In the genomic region with DNA sequence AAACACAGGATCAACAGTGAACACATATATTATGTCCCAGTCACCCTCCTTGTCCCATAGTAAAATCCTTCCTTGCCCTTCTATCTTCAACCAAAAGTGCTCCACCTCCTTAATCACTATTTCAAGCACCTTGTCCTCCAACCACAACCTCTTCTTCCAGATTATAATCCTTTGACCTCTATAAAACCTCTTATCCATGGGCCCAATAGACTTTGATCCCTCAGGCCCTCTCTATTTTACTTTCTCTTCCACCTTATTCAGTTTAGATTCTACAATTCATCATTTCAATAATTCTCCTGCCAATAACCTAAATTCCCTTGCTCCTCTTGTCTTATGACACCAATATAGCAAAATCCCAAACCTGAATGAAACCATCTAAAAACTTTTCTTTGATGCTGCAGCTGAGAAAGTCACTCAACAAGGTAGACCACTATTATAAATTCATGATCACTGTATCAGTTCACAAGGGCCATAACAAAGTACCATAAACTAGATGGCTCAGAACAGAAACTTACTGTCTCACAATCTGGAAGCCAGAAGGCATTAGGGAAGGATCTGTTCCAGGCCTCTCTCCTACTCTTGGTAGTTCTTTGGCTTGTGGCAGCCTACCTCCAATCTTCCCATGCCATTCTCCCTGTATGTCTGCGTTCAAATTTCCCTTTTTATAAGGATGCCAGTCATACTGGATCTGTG, we compare ENCODE assay signal across 19 cellular contexts. TPM values are rescaled to one million over a fixed set of nuclear protein-coding genes. Genes with fewer than 3 reads are reported as not detected.
DNase-seq lines count a peak whose midpoint lies in the region; ATAC-seq, FAIRE-seq and TF ChIP-seq lines count a peak whose summit lies in the region.
"Had no signal": no experiment of that assay in that cellular context is flagged by ENCODE, and none has a peak within 500 bp of the region (broad histone marks: within the 10 kb centered on the region; RNA-seq: fewer than 3 reads in every experiment).

No MANE protein-coding gene starts in this region.

- H3K79me2 ChIP-seq in astrocyte (ENCODE audit: insufficient read depth, low read length): peaks cover 76% of the 10 kb centered on the region

- CTCF ChIA-PET in CD8-positive, alpha-beta T cell (lab: Charles Lee): no interaction called here

- TF ChIP-seq CTCF in CD8-positive, alpha-beta T cell (IDR thresholded peaks at IDR 0.05): no peak
- TF ChIP-seq CTCF in astrocyte (IDR thresholded peaks at IDR 0.05; ENCODE audit: insufficient read depth, low read depth, low read length) (no peak), nephron progenitor cell (IDR thresholded peaks at IDR 0.05) (no peak)

- peak overlapping the region; percentile 33 for H3K27ac Mint-ChIP-seq in CD8-positive, alpha-beta T cell
- H3K27ac Mint-ChIP-seq in astrocyte (ENCODE audit: unreplicated experiment) (no peak overlapping the region), nephron progenitor cell (peak overlapping the region; percentile 0)
- H3K27ac Mint-ChIP-seq: activated CD4-positive, alpha-beta T cell treated with anti-CD3 and anti-CD28 coated beads for 36 hours had no signal

- H3K4me1 ChIP-seq in CD8-positive, alpha-beta T cell (ENCODE audit: insufficient read depth, low read length): peaks cover 19% of the 10 kb centered on the region
- no peaks in the 10 kb centered on the region for H3K4me1 ChIP-seq in astrocyte (ENCODE audit: insufficient read depth, low read length)
- H3K4me1 ChIP-seq: SJSA1 had no signal

- in situ Hi-C loops in G401 (cut with HindIII; ENCODE audit: low sequenced_read_pairs): no loop called here

- no peaks in the 10 kb centered on the region for H3K9me3 ChIP-seq in CD8-positive, alpha-beta T cell (ENCODE audit: low read length)
- H3K9me3 ChIP-seq in astrocyte (ENCODE audit: insufficient read depth, low read depth, low read length): no peaks in the 10 kb centered on the region
- H3K9me3 ChIP-seq: SJSA1 had no signal

- H3K36me3 Mint-ChIP-seq in CD8-positive, alpha-beta T cell: peaks cover 16% of the 10 kb centered on the region
- no peaks in the 10 kb centered on the region for H3K36me3 Mint-ChIP-seq in astrocyte (ENCODE audit: low read depth, unreplicated experiment)
- peaks cover 21% of the 10 kb centered on the region for H3K36me3 Mint-ChIP-seq in nephron progenitor cell (ENCODE audit: low read depth)

- POLR2A ChIA-PET in CD8-positive, alpha-beta T cell (lab: Charles Lee): interaction anchor here (1.1 kb wide), 1 partner anchor 8 kb away, joined by 3 read pairs; no protein-coding TSS in a partner anchor

- no peak for DNase-seq in CD8-positive, alpha-beta T cell
- DNase-seq in GM19239 (ENCODE audit: insufficient read length, low spot score) (no peak), astrocyte (ENCODE audit: low read depth) (no peak), nephron progenitor cell (no peak), G401 (ENCODE audit: low spot score) (no peak)
- DNase-seq in stimulated activated CD4-positive, alpha-beta T cell treated with anti-CD3 and anti-CD28 coated beads, Interleukin-2, amount 100 ng/mL, for 24 hours: no peak
- DNase-seq: activated CD4-positive, alpha-beta T cell treated with anti-CD3 and anti-CD28 coated beads for 36 hours; activated CD8-positive, alpha-beta memory T cell treated with anti-CD3 and anti-CD28 coated beads, Interleukin-2, amount 50 U/mL, for 48 hours; activated naive CD4-positive, alpha-beta T cell treated with anti-CD3 and anti-CD28 coated beads, Interleukin-2, amount 50 U/mL, for 16 hours; dermis blood vessel endothelial cell; hypothalamus; midbrain; NCI-H526 treated with DMSO at 0.1 percent for 48 hours; nucleus accumbens; right cardiac atrium; substantia nigra had no signal

- peak; percentile 84 for FAIRE-seq in GM19239 (lab: Jason Lieb, UNC)
- no peak for FAIRE-seq in astrocyte (lab: Jason Lieb, UNC)

- no peaks in the 10 kb centered on the region for H3K27me3 Mint-ChIP-seq in CD8-positive, alpha-beta T cell (ENCODE audit: low read depth)
- no peaks in the 10 kb centered on the region for H3K27me3 Mint-ChIP-seq in astrocyte (ENCODE audit: low read depth, unreplicated experiment)
- H3K27me3 Mint-ChIP-seq in nephron progenitor cell (ENCODE audit: low read depth, poor library complexity): no peaks in the 10 kb centered on the region
- H3K27me3 Mint-ChIP-seq: activated CD4-positive, alpha-beta T cell treated with anti-CD3 and anti-CD28 coated beads for 36 hours had no signal

- no peak for ATAC-seq in CD8-positive, alpha-beta T cell
- ATAC-seq in HG02678 (IDR thresholded peaks at IDR 0.05; ENCODE audit: unreplicated experiment): no peak
- ATAC-seq in HG02610 (IDR thresholded peaks at IDR 0.05; ENCODE audit: unreplicated experiment): no peak
- ATAC-seq: activated CD4-positive, alpha-beta T cell treated with anti-CD3 and anti-CD28 coated beads for 36 hours; right cardiac atrium had no signal

- H3K4me2 ChIP-seq in astrocyte (ENCODE audit: low read length): no peak overlapping the region

- no peak overlapping the region for H3K4me3 Mint-ChIP-seq in CD8-positive, alpha-beta T cell
- peak overlapping the region; percentile 43 for H3K4me3 Mint-ChIP-seq in astrocyte (ENCODE audit: unreplicated experiment)
- no peak overlapping the region for H3K4me3 Mint-ChIP-seq in nephron progenitor cell
- H3K4me3 Mint-ChIP-seq: activated CD4-positive, alpha-beta T cell treated with anti-CD3 and anti-CD28 coated beads for 36 hours had no signal

- intact Hi-C loops in CD8-positive, alpha-beta T cell (cut with DNase I, micrococcal nuclease): no loop called here

- no peaks in the 10 kb centered on the region for H3K27me3 ChIP-seq in CD8-positive, alpha-beta T cell (ENCODE audit: insufficient read depth, low read length)
- H3K27me3 ChIP-seq in astrocyte (ENCODE audit: insufficient read depth, low read length): no peaks in the 10 kb centered on the region
- H3K27me3 ChIP-seq: SJSA1 had no signal

- no peak overlapping the region for H2AFZ ChIP-seq in astrocyte (ENCODE audit: low read depth, low read length)

- peaks cover 35% of the 10 kb centered on the region for H4K20me1 ChIP-seq in astrocyte (ENCODE audit: insufficient read depth, low read length)

- no peaks in the 10 kb centered on the region for H3K9me3 Mint-ChIP-seq in CD8-positive, alpha-beta T cell
- H3K9me3 Mint-ChIP-seq in astrocyte (ENCODE audit: unreplicated experiment) (no peaks in the 10 kb centered on the region), nephron progenitor cell (peaks cover 13% of the 10 kb centered on the region)

- H3K36me3 ChIP-seq in CD8-positive, alpha-beta T cell (ENCODE audit: insufficient read depth, low read length): no peaks in the 10 kb centered on the region
- no peaks in the 10 kb centered on the region for H3K36me3 ChIP-seq in astrocyte (ENCODE audit: insufficient read depth, low read length)

- H3K9ac ChIP-seq in astrocyte (ENCODE audit: low read length): no peak overlapping the region

- H3K27ac ChIP-seq in CD8-positive, alpha-beta T cell (ENCODE audit: low read depth, low read length): no peak overlapping the region
- H3K27ac ChIP-seq in astrocyte (ENCODE audit: low read depth, low read length): no peak overlapping the region
- H3K27ac ChIP-seq: SJSA1 had no signal

- H3K4me3 ChIP-seq in CD8-positive, alpha-beta T cell (ENCODE audit: low read depth, low read length): no peak overlapping the region
- H3K4me3 ChIP-seq in astrocyte (ENCODE audit: insufficient read depth, low read depth, low read length): no peak overlapping the region
- H3K4me3 ChIP-seq: SJSA1 had no signal

- peaks cover 63% of the 10 kb centered on the region for H3K4me1 Mint-ChIP-seq in CD8-positive, alpha-beta T cell (ENCODE audit: low read depth)
- H3K4me1 Mint-ChIP-seq in astrocyte (ENCODE audit: low read depth, unreplicated experiment): peaks cover 3% of the 10 kb centered on the region
- peaks cover 8% of the 10 kb centered on the region for H3K4me1 Mint-ChIP-seq in nephron progenitor cell

RNA-seq across cellular contexts. Expression of a gene that starts 24.8 kb away (rescaled TPM):
- total RNA-seq in CD8-positive, alpha-beta T cell: 10 to 100 TPM; 49.9 to 52.2 TPM
- 66.6 and 70.6 TPM in 2 replicates for total RNA-seq in astrocyte
- 5.4 and 8.9 TPM in 2 replicates for total RNA-seq in G401 (2014; rRNA removed; shearing (Covaris generic))
